10 cellular contexts compared by ENCODE assay signal in the genomic region with DNA sequence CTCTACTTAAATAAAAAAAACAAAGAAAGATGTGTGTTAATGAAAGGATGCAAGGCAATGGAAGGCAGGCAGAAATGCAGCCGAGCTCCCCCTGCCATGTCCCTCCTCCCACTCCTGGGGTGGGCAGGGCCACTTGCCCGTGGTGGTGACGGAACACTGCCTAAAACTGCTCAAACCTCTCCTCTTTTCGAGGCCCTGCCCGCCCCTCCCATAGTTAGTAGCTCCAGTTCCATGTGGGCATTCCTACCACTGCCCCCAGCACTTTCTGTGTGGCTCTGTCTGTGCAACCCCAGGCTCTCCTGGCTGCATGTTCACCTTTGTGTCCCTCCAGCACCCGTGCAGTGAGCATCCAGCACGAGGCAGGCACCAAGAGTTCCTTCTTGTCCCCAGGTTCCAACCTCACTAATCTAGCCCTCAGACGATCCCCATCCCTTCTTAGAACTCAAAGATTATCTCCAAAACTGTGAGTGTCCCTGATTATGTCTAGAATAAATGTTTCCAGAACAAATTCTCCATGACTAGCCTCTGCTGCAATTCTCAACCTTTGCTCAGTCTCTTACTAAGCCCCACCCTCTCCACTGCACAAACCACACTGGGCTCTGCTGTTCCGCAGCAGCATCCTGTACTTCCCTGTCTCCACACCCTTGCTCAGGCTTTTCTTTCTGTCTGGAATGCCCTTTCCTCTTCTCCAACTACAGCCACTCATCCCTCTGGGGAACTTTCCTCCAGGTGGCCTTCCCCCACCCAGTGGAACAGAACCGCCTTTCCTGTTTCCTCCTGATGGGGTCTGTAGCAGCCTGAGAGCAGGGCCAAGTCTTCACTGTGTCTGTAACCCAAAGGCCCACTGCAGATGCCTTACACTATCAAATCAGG. TPM values are rescaled to one million over a fixed set of nuclear protein-coding genes. Genes with fewer than 3 reads are reported as not detected.
DNase-seq lines count a peak whose midpoint lies in the region; ATAC-seq and TF ChIP-seq lines count a peak whose summit lies in the region.
"Had no signal": no experiment of that assay in that cellular context is flagged by ENCODE, and none has a peak within 500 bp of the region (broad histone marks: within the 10 kb centered on the region; RNA-seq: fewer than 3 reads in every experiment).

No MANE protein-coding gene starts in this region.

- peak overlapping the region; percentile 10 for H4K8ac ChIP-seq in mesenchymal stem cell (ENCODE audit: low read length)

- no peak overlapping the region for H2AFZ ChIP-seq in mesenchymal stem cell (ENCODE audit: low read depth, low read length)

- no peak overlapping the region for H2BK5ac ChIP-seq in mesenchymal stem cell (ENCODE audit: low read depth, low read length, poor library complexity, severe bottlenecking)

- no peak overlapping the region for H2BK15ac ChIP-seq in mesenchymal stem cell (ENCODE audit: low read depth, poor library complexity, severe bottlenecking)

- DNase-seq in AG10803 (ENCODE audit: low read depth), result peak; percentile 51
- peak; percentile 50 for DNase-seq in HuH-7.5 (ENCODE audit: low spot score)
- peak; percentile 81 for DNase-seq in colonic mucosa
- DNase-seq in mesenchymal stem cell, result peak; percentile 69
- DNase-seq in HUDEP-2 (lab: John Stamatoyannopoulos, UW; ENCODE audit: unreplicated experiment in 76 of 76), result no peak
- DNase-seq in dedifferentiated amniotic fluid mesenchymal stem cell (ENCODE audit: extremely low spot score), result no peak
- no peak for DNase-seq in NCI-H2227 treated with DMSO at 0.1 percent for 48 hours (lab: John Stamatoyannopoulos, UW)
- DNase-seq: activated CD4-positive, alpha-beta T cell treated with anti-CD3 and anti-CD28 coated beads for 48 hours; nucleus accumbens had no signal

- peaks cover 17% of the 10 kb centered on the region for H3K79me1 ChIP-seq in mesenchymal stem cell (replicated peaks; ENCODE audit: low read length, poor library complexity, severe bottlenecking)

- peak overlapping the region; percentile 20 for H4K91ac ChIP-seq in mesenchymal stem cell (ENCODE audit: low read length)

- peak overlapping the region; percentile 9 for H2BK120ac ChIP-seq in mesenchymal stem cell (ENCODE audit: low read depth, low read length)

- no peaks in the 10 kb centered on the region for H3K27me3 ChIP-seq in colonic mucosa
- no peaks in the 10 kb centered on the region for H3K27me3 ChIP-seq in mesenchymal stem cell (ENCODE audit: control insufficient read depth in 1 of 2, insufficient read depth in 1 of 2, low read length in 2 of 2)

- H3K23ac ChIP-seq in mesenchymal stem cell (ENCODE audit: low read length in 2 of 2), result no peak overlapping the region

- H2AK5ac ChIP-seq in mesenchymal stem cell (ENCODE audit: low read length, severe bottlenecking), result no peak overlapping the region

- H3K4me2 ChIP-seq in mesenchymal stem cell (ENCODE audit: low read length, poor library complexity, severe bottlenecking), result no peak overlapping the region

- ATAC-seq in GM18520 (IDR thresholded peaks at IDR 0.05; ENCODE audit: unreplicated experiment), result no peak

- peak overlapping the region; percentile 54 to 63 for H2BK12ac ChIP-seq in mesenchymal stem cell (ENCODE audit: low read length in 2 of 2)

- intact Hi-C loops in colonic mucosa (cut with DNase I), result no loop called here

- 0 out of 2 replicates have a peak, but pooled peaks have one; percentile 5 for TF ChIP-seq CTCF in AG10803 (conservative IDR thresholded peaks at IDR 0.05; ENCODE audit: low read length)
- TF ChIP-seq CTCF in colonic mucosa (IDR thresholded peaks at IDR 0.05), result no peak

- H3K9me3 ChIP-seq in colonic mucosa (no peaks in the 10 kb centered on the region), mesenchymal stem cell (ENCODE audit: control insufficient read depth, low read length) (no peaks in the 10 kb centered on the region)

- WGBS in mesenchymal stem cell, result 70% methylated on average over 10 of the region's 10 CpGs

- H3K18ac ChIP-seq in mesenchymal stem cell (ENCODE audit: low read depth in 1 of 2, low read length in 2 of 2), result peak overlapping the region; percentile 26 to 73

- H3K4me3 ChIP-seq in AG10803 (ENCODE audit: low read length) (no peak overlapping the region), colonic mucosa (no peak overlapping the region), mesenchymal stem cell (ENCODE audit: insufficient read depth in 1 of 2, low read depth in 1 of 2, low read length in 2 of 2) (no peak overlapping the region)

- no peaks in the 10 kb centered on the region for H3K36me3 ChIP-seq in colonic mucosa
- H3K36me3 ChIP-seq in mesenchymal stem cell (ENCODE audit: control insufficient read depth in 1 of 2, insufficient read depth in 2 of 2, low read depth in 1 of 2, low read length in 2 of 2), result peaks cover 11 to 40% of the 10 kb centered on the region in 2 experiments

- peak overlapping the region; percentile 80 for H3K27ac ChIP-seq in colonic mucosa
- H3K27ac ChIP-seq in mesenchymal stem cell (ENCODE audit: low read length, poor library complexity, severe bottlenecking), result no peak overlapping the region

- peak overlapping the region in 1 of 2 experiments; percentile 21 for H3K4ac ChIP-seq in mesenchymal stem cell (ENCODE audit: low read depth in 1 of 2, low read length in 2 of 2)

- peaks cover 42% of the 10 kb centered on the region for H3K4me1 ChIP-seq in colonic mucosa
- peaks cover 25% of the 10 kb centered on the region for H3K4me1 ChIP-seq in mesenchymal stem cell (ENCODE audit: control insufficient read depth, insufficient read depth, low read depth, low read length)

- peak overlapping the region in 1 of 2 donors; percentile 62 for H3K9ac ChIP-seq in colonic mucosa (ENCODE audit: low read depth in 2 of 2, low read length in 2 of 2)
- H3K9ac ChIP-seq in mesenchymal stem cell (ENCODE audit: low read length), result no peak overlapping the region

- no peak overlapping the region for H3K14ac ChIP-seq in mesenchymal stem cell (ENCODE audit: low read length in 2 of 2)

RNA-seq across cellular contexts. Expression of gene SPTBN5, which starts 32.6 kb away (rescaled TPM):
- 1 to 10 TPM in 1 of 2 donors, under 1 TPM in 1; 0.72 to 2.3 TPM for total RNA-seq in colonic mucosa
- polyA plus RNA-seq in mesenchymal stem cell (2013, experiment 1 of 2), result 0.32 TPM
- 0.29 TPM for polyA plus RNA-seq in mesenchymal stem cell (2013, experiment 2 of 2)

RNA-seq across cellular contexts. Expression of gene EHD4, which starts 45.9 kb away (rescaled TPM):
- 10 to 100 TPM; 30.3 to 40.0 TPM for total RNA-seq in colonic mucosa
- polyA plus RNA-seq in mesenchymal stem cell (2013, experiment 1 of 2), result 16.3 TPM
- 16.0 TPM for polyA plus RNA-seq in mesenchymal stem cell (2013, experiment 2 of 2)

Comparison
In these comparisons a context has a peak if more than half of its experiments do, and no peak if none do; other contexts are left out.
1. DNase-seq: peak in AG10803 (single experiment), HuH-7.5 (single experiment), colonic mucosa (single experiment) and mesenchymal stem cell (single experiment); none in HUDEP-2 (0 of 76), dedifferentiated amniotic fluid mesenchymal stem cell (single experiment) and NCI-H2227 treated with DMSO at 0.1 percent for 48 hours (single experiment).